Comparison of ENCODE assay signal across 20 cellular contexts in genomic region chr6:119360262-119360915, GRCh38.
"Had no signal": no experiment of that assay in that cellular context is flagged by ENCODE, and none has a peak within 500 bp of the region (broad histone marks: within the 10 kb centered on the region; RNA-seq: fewer than 3 reads in every experiment).

No MANE protein-coding gene starts in this region.

- DNase-seq: activated B cell treated with CpG ODN at 0.5 μM for 24 hours; activated CD4-positive, alpha-beta memory T cell treated with anti-CD3 and anti-CD28 coated beads for 36 hours; activated CD4-positive, alpha-beta T cell treated with anti-CD3 and anti-CD28 coated beads for 4 hours; activated T-cell treated with anti-CD3 and anti-CD28 coated beads for 4 hours; cerebellar nuclear complex; effector CD8-positive, alpha-beta T cell; immature natural killer cell; occipital lobe; posterior cingulate gyrus; retina; SK-N-SH; stimulated activated CD4-positive, alpha-beta T cell treated with anti-CD3 and anti-CD28 coated beads, Interleukin-12 subunit alpha, Interleukin-12 subunit beta, amount 100 ng/mL, for 4 hours; stimulated activated CD4-positive, alpha-beta T cell treated with anti-CD3 and anti-CD28 coated beads, Interleukin-1b, Interleukin-23, amount 100 ng/mL, for 48 hours; stimulated activated CD8-positive, alpha-beta memory T cell treated with anti-CD3 and anti-CD28 coated beads, Interleukin-4, amount 100 ng/mL, for 48 hours; stomach; T-cell had no signal

- H3K27ac Mint-ChIP-seq: activated B cell treated with CpG ODN at 0.5 μM for 24 hours; activated CD4-positive, alpha-beta memory T cell treated with anti-CD3 and anti-CD28 coated beads for 36 hours; activated T-helper 1 cell treated with anti-CD3 and anti-CD28 coated beads, Interleukin-12 subunit alpha, Interleukin-12 subunit beta, Interleukin-2, Interleukin-4 antibody, amounts not matched to agents 30 ng/mL and 10 ng/mL and 1 ng/mL, durations not matched to agents 14 hours and 24 hours and 36 hours; memory B cell; T-cell had no signal

- H3K27me3 Mint-ChIP-seq: activated B cell treated with CpG ODN at 0.5 μM for 24 hours; activated CD4-positive, alpha-beta memory T cell treated with anti-CD3 and anti-CD28 coated beads for 36 hours; memory B cell; T-cell had no signal

- H3K4me3 Mint-ChIP-seq: activated CD4-positive, alpha-beta memory T cell treated with anti-CD3 and anti-CD28 coated beads for 36 hours; activated T-helper 1 cell treated with anti-CD3 and anti-CD28 coated beads, Interleukin-12 subunit alpha, Interleukin-12 subunit beta, Interleukin-2, Interleukin-4 antibody, amounts not matched to agents 30 ng/mL and 10 ng/mL and 1 ng/mL, durations not matched to agents 14 hours and 24 hours and 36 hours; immature natural killer cell; memory B cell; T-cell had no signal

- H3K9me3 Mint-ChIP-seq: activated CD4-positive, alpha-beta memory T cell treated with anti-CD3 and anti-CD28 coated beads for 36 hours; immature natural killer cell; memory B cell had no signal

- ATAC-seq: T-cell had no signal

- FAIRE-seq: astrocyte, bronchial epithelial cell had no signal
